In genomic region chr3:46903341-46904302, GRCh38 we compare ENCODE assay signal across 15 cellular contexts. TPM values are rescaled to one million over a fixed set of nuclear protein-coding genes. Genes with fewer than 3 reads are reported as not detected.
A peak's percentile ranks its signal among the peaks of the same experiment; 100 is the strongest.
DNase-seq lines count a peak whose midpoint lies in the region; ATAC-seq, FAIRE-seq and TF ChIP-seq lines count a peak whose summit lies in the region.
"Had no signal": no experiment of that assay in that cellular context is flagged by ENCODE, and none has a peak within 500 bp of the region (broad histone marks: within the 10 kb centered on the region; RNA-seq: fewer than 3 reads in every experiment).

No MANE protein-coding gene starts in this region.

- H3K9ac ChIP-seq in astrocyte (ENCODE audit: low read length) (no peak overlapping the region), HepG2 (ENCODE audit: insufficient read depth, low read depth, low read length) (no peak overlapping the region)

- CTCF ChIA-PET in HepG2 (lab: Yijun Ruan, JAX; ENCODE audit: low intra/inter-chr PET ratio, low total read pairs), result no interaction called here
- CTCF ChIA-PET in activated CD4-positive, alpha-beta T cell treated with anti-CD3 and anti-CD28 coated beads, Interleukin-2, amount 10 ng/mL, durations not matched to agents 7 days and 5 days (lab: Charles Lee), result no interaction called here

- TF ChIP-seq CTCF in astrocyte (IDR thresholded peaks at IDR 0.05; ENCODE audit: insufficient read depth, low read depth, low read length) (no peak), HepG2 (CRISPR knock-in tag; IDR thresholded peaks at IDR 0.05) (no peak)

- H2AFZ ChIP-seq in astrocyte (ENCODE audit: low read depth, low read length) (no peak overlapping the region), HepG2 (ENCODE audit: low read length) (no peak overlapping the region)

- TF ChIP-seq EP300 in HepG2 (IDR thresholded peaks at IDR 0.05; ENCODE audit: low read depth in 2 of 2, low read length in 2 of 2) (no peak), HepG2 (CRISPR knock-in tag; IDR thresholded peaks at IDR 0.05; ENCODE audit: borderline replicate concordance) (no peak)

- TF ChIP-seq POLR2A in HepG2 (IDR thresholded peaks at IDR 0.05; ENCODE audit: insufficient read depth in 1 of 2, low read depth in 2 of 2, low read length in 2 of 2), result no peak

- H4K20me1 ChIP-seq in astrocyte (ENCODE audit: insufficient read depth, low read length) (no peaks in the 10 kb centered on the region), HepG2 (ENCODE audit: insufficient read depth, low read length) (no peaks in the 10 kb centered on the region)

- no peak for ATAC-seq in HepG2
- ATAC-seq in GM21529 (IDR thresholded peaks at IDR 0.05; ENCODE audit: unreplicated experiment), result no peak
- ATAC-seq in GM21786 (IDR thresholded peaks at IDR 0.05; ENCODE audit: unreplicated experiment), result no peak

- peaks cover 29% of the 10 kb centered on the region for H3K27me3 Mint-ChIP-seq in astrocyte (ENCODE audit: low read depth, unreplicated experiment)
- H3K27me3 Mint-ChIP-seq in activated T-helper 2 cell treated with anti-CD3 and anti-CD28 coated beads, Interferon-gamma antibody, Interleukin-2, Interleukin-4, amounts not matched to agents 10 μg/mL and 5 μg/mL and 100 μg/mL, durations not matched to agents 14 hours and 24 hours and 36 hours (ENCODE audit: low read depth), result peaks cover 5% of the 10 kb centered on the region
- peaks cover 6% of the 10 kb centered on the region for H3K27me3 Mint-ChIP-seq in activated CD4-positive, alpha-beta T cell treated with anti-CD3 and anti-CD28 coated beads, Interleukin-2, amount 10 ng/mL, durations not matched to agents 7 days and 5 days

- H3K27me3 ChIP-seq in astrocyte (ENCODE audit: insufficient read depth, low read length), result no peaks in the 10 kb centered on the region
- H3K27me3 ChIP-seq in HepG2 (ENCODE audit: control insufficient read depth in 1 of 2, insufficient read depth in 2 of 2, low read length in 2 of 2), result peaks cover 6 to 32% of the 10 kb centered on the region in 2 experiments; a peak in 3 of 5 replicates

- H3K4me1 Mint-ChIP-seq in astrocyte (ENCODE audit: low read depth, unreplicated experiment), result no peaks in the 10 kb centered on the region
- H3K4me1 Mint-ChIP-seq in activated T-helper 2 cell treated with anti-CD3 and anti-CD28 coated beads, Interferon-gamma antibody, Interleukin-2, Interleukin-4, amounts not matched to agents 10 μg/mL and 5 μg/mL and 100 μg/mL, durations not matched to agents 14 hours and 24 hours and 36 hours (ENCODE audit: low read depth), result no peaks in the 10 kb centered on the region
- H3K4me1 Mint-ChIP-seq in activated CD4-positive, alpha-beta T cell treated with anti-CD3 and anti-CD28 coated beads, Interleukin-2, amount 10 ng/mL, durations not matched to agents 7 days and 5 days, result peaks cover 4% of the 10 kb centered on the region

- in situ Hi-C loops in HepG2 (cut with HindIII; ENCODE audit: extremely low pct_ligation_motif_present, low pct_unique_long_range_greater_than_20kb), result no loop called here

- H3K27ac ChIP-seq in astrocyte (ENCODE audit: low read depth, low read length) (no peak overlapping the region), HepG2 (ENCODE audit: extremely low read length, insufficient read depth, low read length) (no peak overlapping the region)
- H3K27ac ChIP-seq: SK-N-MC, upper lobe of left lung had no signal

- H3K4me3 ChIP-seq in astrocyte (ENCODE audit: insufficient read depth, low read depth, low read length) (no peak overlapping the region), HepG2 (replicated peaks in 1 of 3; ENCODE audit: insufficient read depth in 1 of 3, low read depth in 2 of 3, low read length in 3 of 3) (no peak overlapping the region)
- H3K4me3 ChIP-seq: SK-N-MC, upper lobe of left lung had no signal

- BruUV-seq in HepG2 (replicated peaks; lab: Mats Ljungman, UMichigan), result no TSS peak

- H3K9me3 ChIP-seq in astrocyte (ENCODE audit: insufficient read depth, low read depth, low read length), result no peaks in the 10 kb centered on the region
- no peaks in the 10 kb centered on the region for H3K9me3 ChIP-seq in HepG2 (ENCODE audit: low read length)
- H3K9me3 ChIP-seq: upper lobe of left lung had no signal

- peaks cover 11% of the 10 kb centered on the region for H3K4me1 ChIP-seq in astrocyte (ENCODE audit: insufficient read depth, low read length)
- no peaks in the 10 kb centered on the region for H3K4me1 ChIP-seq in HepG2 (ENCODE audit: insufficient read depth, low read length)

- no peak overlapping the region for H3K4me3 Mint-ChIP-seq in astrocyte (ENCODE audit: unreplicated experiment)
- no peak overlapping the region for H3K4me3 Mint-ChIP-seq in activated T-helper 2 cell treated with anti-CD3 and anti-CD28 coated beads, Interferon-gamma antibody, Interleukin-2, Interleukin-4, amounts not matched to agents 10 μg/mL and 5 μg/mL and 100 μg/mL, durations not matched to agents 14 hours and 24 hours and 36 hours (ENCODE audit: low read depth)
- H3K4me3 Mint-ChIP-seq in activated CD4-positive, alpha-beta T cell treated with anti-CD3 and anti-CD28 coated beads, Interleukin-2, amount 10 ng/mL, durations not matched to agents 7 days and 5 days, result no peak overlapping the region
- H3K4me3 Mint-ChIP-seq: CD4-positive, alpha-beta memory T cell had no signal

- H3K4me2 ChIP-seq in astrocyte (ENCODE audit: low read length), result peak overlapping the region; percentile 1
- no peak overlapping the region for H3K4me2 ChIP-seq in HepG2 (ENCODE audit: low read depth, low read length)

- intact Hi-C loops in HepG2 (cut with micrococcal nuclease; ENCODE audit: unreplicated experiment), result no loop called here
- intact Hi-C loops in activated T-helper 2 cell treated with anti-CD3 and anti-CD28 coated beads, Interferon-gamma antibody, Interleukin-2, Interleukin-4, amounts not matched to agents 10 μg/mL and 5 μg/mL and 100 μg/mL, durations not matched to agents 14 hours and 24 hours and 36 hours (cut with micrococcal nuclease), result no loop called here

- H3K36me3 ChIP-seq in astrocyte (ENCODE audit: insufficient read depth, low read length) (no peaks in the 10 kb centered on the region), HepG2 (replicated peaks in 1 of 2; ENCODE audit: control insufficient read depth in 1 of 2, insufficient read depth in 2 of 2, low read length in 2 of 2) (no peaks in the 10 kb centered on the region)
- H3K36me3 ChIP-seq: upper lobe of left lung had no signal

- FAIRE-seq in astrocyte (lab: Jason Lieb, UNC) (no peak), HepG2 (lab: Jason Lieb, UNC) (no peak)
- FAIRE-seq: GM19239 had no signal

- DNase-seq in AG20443 (ENCODE audit: low spot score) (peak; percentile 82), HS-5 (ENCODE audit: low read depth) (peak; percentile 43), astrocyte (ENCODE audit: low read depth) (peak; percentile 41), HepG2 (ENCODE audit: low spot score) (no peak)
- DNase-seq in activated T-helper 2 cell treated with anti-CD3 and anti-CD28 coated beads, Interferon-gamma antibody, Interleukin-2, Interleukin-4, amounts not matched to agents 10 μg/mL and 5 μg/mL and 100 μg/mL, durations not matched to agents 14 hours and 24 hours and 36 hours (ENCODE audit: low spot score), result no peak
- no peak for DNase-seq in activated CD4-positive, alpha-beta T cell treated with anti-CD3 and anti-CD28 coated beads, Interleukin-2, amount 10 ng/mL, durations not matched to agents 7 days and 5 days
- DNase-seq: activated naive CD4-positive, alpha-beta T cell; NCI-H1105; NCI-H774 had no signal

- WGBS in HepG2 (ENCODE audit: low lambda C conversion rate), result 21% methylated on average over 17 of the region's 21 CpGs

- POLR2A ChIA-PET in HepG2 (lab: Yijun Ruan, JAX), result no interaction called here
- POLR2A ChIA-PET in activated CD4-positive, alpha-beta T cell treated with anti-CD3 and anti-CD28 coated beads, Interleukin-2, amount 10 ng/mL, durations not matched to agents 7 days and 5 days (lab: Charles Lee), result no interaction called here

- TF ChIP-seq RAD21 in HepG2 (CRISPR knock-in tag; IDR thresholded peaks at IDR 0.05), result no peak

- no peaks in the 10 kb centered on the region for H3K36me3 Mint-ChIP-seq in astrocyte (ENCODE audit: low read depth, unreplicated experiment)
- no peaks in the 10 kb centered on the region for H3K36me3 Mint-ChIP-seq in activated T-helper 2 cell treated with anti-CD3 and anti-CD28 coated beads, Interferon-gamma antibody, Interleukin-2, Interleukin-4, amounts not matched to agents 10 μg/mL and 5 μg/mL and 100 μg/mL, durations not matched to agents 14 hours and 24 hours and 36 hours (ENCODE audit: low read depth)
- no peaks in the 10 kb centered on the region for H3K36me3 Mint-ChIP-seq in activated CD4-positive, alpha-beta T cell treated with anti-CD3 and anti-CD28 coated beads, Interleukin-2, amount 10 ng/mL, durations not matched to agents 7 days and 5 days (ENCODE audit: low read depth)
- H3K36me3 Mint-ChIP-seq: CD4-positive, alpha-beta memory T cell had no signal

- H3K9me3 Mint-ChIP-seq in astrocyte (ENCODE audit: unreplicated experiment), result no peaks in the 10 kb centered on the region
- H3K9me3 Mint-ChIP-seq in activated T-helper 2 cell treated with anti-CD3 and anti-CD28 coated beads, Interferon-gamma antibody, Interleukin-2, Interleukin-4, amounts not matched to agents 10 μg/mL and 5 μg/mL and 100 μg/mL, durations not matched to agents 14 hours and 24 hours and 36 hours, result no peaks in the 10 kb centered on the region
- H3K9me3 Mint-ChIP-seq in activated CD4-positive, alpha-beta T cell treated with anti-CD3 and anti-CD28 coated beads, Interleukin-2, amount 10 ng/mL, durations not matched to agents 7 days and 5 days, result no peaks in the 10 kb centered on the region
- H3K9me3 Mint-ChIP-seq: CD4-positive, alpha-beta memory T cell had no signal

- H3K27ac Mint-ChIP-seq in astrocyte (ENCODE audit: unreplicated experiment), result no peak overlapping the region
- no peak overlapping the region for H3K27ac Mint-ChIP-seq in activated T-helper 2 cell treated with anti-CD3 and anti-CD28 coated beads, Interferon-gamma antibody, Interleukin-2, Interleukin-4, amounts not matched to agents 10 μg/mL and 5 μg/mL and 100 μg/mL, durations not matched to agents 14 hours and 24 hours and 36 hours
- H3K27ac Mint-ChIP-seq in activated CD4-positive, alpha-beta T cell treated with anti-CD3 and anti-CD28 coated beads, Interleukin-2, amount 10 ng/mL, durations not matched to agents 7 days and 5 days, result no peak overlapping the region
- H3K27ac Mint-ChIP-seq: CD4-positive, alpha-beta memory T cell had no signal

- H3K79me2 ChIP-seq in astrocyte (ENCODE audit: insufficient read depth, low read length), result no peaks in the 10 kb centered on the region
- H3K79me2 ChIP-seq in HepG2 (ENCODE audit: insufficient read depth, low read length), result no peaks in the 10 kb centered on the region

RNA-seq across cellular contexts. Expression of gene PTH1R, which starts 26.1 kb away (rescaled TPM):
- total RNA-seq in astrocyte (4.4 and 5.2 TPM in 2 replicates), HepG2 (2016; rRNA removed; fragmentation: Illumina TruSeq; extraction: Trizol) (not detected in 2 replicates)
- not detected in 2 replicates for total RNA-seq in HepG2 (2016; cell fraction: cytosol; rRNA removed; fragmentation: Illumina TruSeq; extraction: Trizol; ENCODE audit: low read depth)
- not detected in 2 replicates for total RNA-seq in HepG2 (2016; cell fraction: insoluble cytoplasmic fraction; rRNA removed; fragmentation: Illumina TruSeq; extraction: Trizol)
- total RNA-seq in HepG2 (2016; cell fraction: membrane; rRNA removed; fragmentation: Illumina TruSeq; extraction: Trizol), result not detected in 2 replicates
- not detected in 2 replicates for total RNA-seq in HepG2 (2016; cell fraction: nucleus; rRNA removed; fragmentation: Illumina TruSeq; extraction: Trizol)
- polyA plus RNA-seq in HepG2 (2011; rRNA removed), result not detected in 2 replicates
- not detected in 2 replicates for polyA plus RNA-seq in HepG2 (2011; cell fraction: cytosol; rRNA removed)
- 0.10 TPM in 1 of 2 replicates, not detected in the other for polyA plus RNA-seq in HepG2 (2011; cell fraction: nucleus; rRNA removed)
- not detected in 2 replicates for polyA plus RNA-seq in HepG2 (2012)
- polyA plus RNA-seq in HepG2 (2016; cell fraction: cytosol; fragmentation: Illumina TruSeq; extraction: Trizol; ENCODE audit: low read depth), result not detected in 2 replicates
- not detected in 2 replicates for polyA plus RNA-seq in HepG2 (2016; cell fraction: insoluble cytoplasmic fraction; fragmentation: Illumina TruSeq; extraction: Trizol; ENCODE audit: low read depth)
- polyA plus RNA-seq in HepG2 (2016; cell fraction: membrane; fragmentation: Illumina TruSeq; extraction: Trizol; ENCODE audit: low read depth), result not detected in 2 replicates
- polyA plus RNA-seq in HepG2 (2016; cell fraction: nucleus; fragmentation: Illumina TruSeq; extraction: Trizol; ENCODE audit: insufficient read depth, low read depth), result not detected in 2 replicates
- not detected in 2 replicates for polyA minus RNA-seq in HepG2 (2011; rRNA and poly(A)+ RNA removed; ENCODE audit: low replicate concordance)
- polyA minus RNA-seq in HepG2 (2011; cell fraction: cytosol; rRNA and poly(A)+ RNA removed), result not detected in 2 replicates
- not detected in 2 replicates for polyA minus RNA-seq in HepG2 (2011; cell fraction: nucleus; rRNA and poly(A)+ RNA removed)
- total RNA-seq in activated T-helper 2 cell treated with anti-CD3 and anti-CD28 coated beads, Interferon-gamma antibody, Interleukin-2, Interleukin-4, amounts not matched to agents 10 μg/mL and 5 μg/mL and 100 μg/mL, durations not matched to agents 14 hours and 24 hours and 36 hours, result not detected in 2 replicates
- total RNA-seq in activated CD4-positive, alpha-beta T cell treated with anti-CD3 and anti-CD28 coated beads, Interleukin-2, amount 10 ng/mL, durations not matched to agents 7 days and 5 days, result not detected
- total RNA-seq: CD4-positive, alpha-beta memory T cell had no signal
- polyA plus RNA-seq: CD4-positive, alpha-beta memory T cell had no signal

RNA-seq across cellular contexts. Expression of gene MYL3, which starts 40.4 kb away (rescaled TPM):
- total RNA-seq in astrocyte (0.43 and 0.89 TPM in 2 replicates), HepG2 (2016; rRNA removed; fragmentation: Illumina TruSeq; extraction: Trizol) (not detected in 2 replicates)
- not detected in 2 replicates for total RNA-seq in HepG2 (2016; cell fraction: cytosol; rRNA removed; fragmentation: Illumina TruSeq; extraction: Trizol; ENCODE audit: low read depth)
- not detected in 2 replicates for total RNA-seq in HepG2 (2016; cell fraction: insoluble cytoplasmic fraction; rRNA removed; fragmentation: Illumina TruSeq; extraction: Trizol)
- not detected in 2 replicates for total RNA-seq in HepG2 (2016; cell fraction: membrane; rRNA removed; fragmentation: Illumina TruSeq; extraction: Trizol)
- total RNA-seq in HepG2 (2016; cell fraction: nucleus; rRNA removed; fragmentation: Illumina TruSeq; extraction: Trizol), result not detected in 2 replicates
- 0.13 TPM in 1 of 2 replicates, not detected in the other for polyA plus RNA-seq in HepG2 (2011; rRNA removed)
- 0.06 TPM in 1 of 2 replicates, not detected in the other for polyA plus RNA-seq in HepG2 (2011; cell fraction: cytosol; rRNA removed)
- not detected in 2 replicates for polyA plus RNA-seq in HepG2 (2011; cell fraction: nucleus; rRNA removed)
- polyA plus RNA-seq in HepG2 (2012), result not detected in 2 replicates
- not detected in 2 replicates for polyA plus RNA-seq in HepG2 (2016; cell fraction: cytosol; fragmentation: Illumina TruSeq; extraction: Trizol; ENCODE audit: low read depth)
- polyA plus RNA-seq in HepG2 (2016; cell fraction: insoluble cytoplasmic fraction; fragmentation: Illumina TruSeq; extraction: Trizol; ENCODE audit: low read depth), result not detected in 2 replicates
- not detected in 2 replicates for polyA plus RNA-seq in HepG2 (2016; cell fraction: membrane; fragmentation: Illumina TruSeq; extraction: Trizol; ENCODE audit: low read depth)
- not detected in 2 replicates for polyA plus RNA-seq in HepG2 (2016; cell fraction: nucleus; fragmentation: Illumina TruSeq; extraction: Trizol; ENCODE audit: insufficient read depth, low read depth)
- 0.16 TPM in 1 of 2 replicates, not detected in the other for polyA minus RNA-seq in HepG2 (2011; rRNA and poly(A)+ RNA removed; ENCODE audit: low replicate concordance)
- polyA minus RNA-seq in HepG2 (2011; cell fraction: cytosol; rRNA and poly(A)+ RNA removed), result not detected in 2 replicates
- not detected in 2 replicates for polyA minus RNA-seq in HepG2 (2011; cell fraction: nucleus; rRNA and poly(A)+ RNA removed)
- total RNA-seq in activated T-helper 2 cell treated with anti-CD3 and anti-CD28 coated beads, Interferon-gamma antibody, Interleukin-2, Interleukin-4, amounts not matched to agents 10 μg/mL and 5 μg/mL and 100 μg/mL, durations not matched to agents 14 hours and 24 hours and 36 hours, result not detected in 2 replicates
- not detected for total RNA-seq in activated CD4-positive, alpha-beta T cell treated with anti-CD3 and anti-CD28 coated beads, Interleukin-2, amount 10 ng/mL, durations not matched to agents 7 days and 5 days
- total RNA-seq: CD4-positive, alpha-beta memory T cell had no signal
- polyA plus RNA-seq: CD4-positive, alpha-beta memory T cell had no signal

Comparison
In these comparisons a context has a peak if more than half of its experiments do, and no peak if none do; other contexts are left out.
1. DNase-seq: peak in AG20443 (single experiment), HS-5 (single experiment) and astrocyte (single experiment); none in HepG2 (single experiment), activated T-helper 2 cell treated with anti-CD3 and anti-CD28 coated beads, Interferon-gamma antibody, Interleukin-2, Interleukin-4, amounts not matched to agents 10 μg/mL and 5 μg/mL and 100 μg/mL, durations not matched to agents 14 hours and 24 hours and 36 hours (single experiment) and activated CD4-positive, alpha-beta T cell treated with anti-CD3 and anti-CD28 coated beads, Interleukin-2, amount 10 ng/mL, durations not matched to agents 7 days and 5 days (single experiment).